ENCODE assay signal across 20 cellular contexts in genomic region chr4:145921231-145921630, GRCh38. TPM values are rescaled to one million over a fixed set of nuclear protein-coding genes. Genes with fewer than 3 reads are reported as not detected.
A peak's percentile ranks its signal among the peaks of the same experiment; 100 is the strongest.
DNase-seq lines count a peak whose midpoint lies in the region; ATAC-seq and TF ChIP-seq lines count a peak whose summit lies in the region.
"Had no signal": no experiment of that assay in that cellular context is flagged by ENCODE, and none has a peak within 500 bp of the region (broad histone marks: within the 10 kb centered on the region; RNA-seq: fewer than 3 reads in every experiment).

No MANE protein-coding gene starts in this region.

- TF ChIP-seq POLR2A in breast epithelium (IDR thresholded peaks at IDR 0.05) = no peak

- H3K56ac ChIP-seq in mesendoderm (ENCODE audit: low read length) = no peak overlapping the region

- peaks cover 18% of the 10 kb centered on the region for H3K79me1 ChIP-seq in mesendoderm (ENCODE audit: low read length)

- no peak overlapping the region for H3K4me2 ChIP-seq in mesendoderm (ENCODE audit: low read length)

- H3K4me1 Mint-ChIP-seq in MCF 10A (ENCODE audit: insufficient read depth, unreplicated experiment) = peaks cover 15% of the 10 kb centered on the region
- peaks cover 62% of the 10 kb centered on the region for H3K4me1 Mint-ChIP-seq in stimulated activated memory B cell treated with anti-CD40 and anti-IgM and Interleukin-4, amounts not matched to agents 10 μg/mL and 1 μg/mL and 100 μg/mL, for 72 hours

- no peak overlapping the region for H3K4ac ChIP-seq in mesendoderm (ENCODE audit: low read depth, low read length)

- H2AK5ac ChIP-seq in mesendoderm (ENCODE audit: low read length) = no peak overlapping the region

- H4K8ac ChIP-seq in mesendoderm (ENCODE audit: low read depth, low read length) = no peak overlapping the region

- H3K4me1 ChIP-seq in breast epithelium (peaks cover 0 to 6% of the 10 kb centered on the region in 2 donors), mesendoderm (ENCODE audit: control insufficient read depth, low read depth, low read length) (peaks cover 4% of the 10 kb centered on the region)

- H3K9ac ChIP-seq in mesendoderm (ENCODE audit: low read length) = no peak overlapping the region

- intact Hi-C loops in MCF 10A (cut with micrococcal nuclease) = no loop called here
- intact Hi-C loops in breast epithelium (cut with DNase I; ENCODE audit: low total_unique reads) = no loop called here

- H3K9me3 ChIP-seq in breast epithelium (no peaks in the 10 kb centered on the region), WERI-Rb-1 (ENCODE audit: severe bottlenecking) (no peaks in the 10 kb centered on the region)

- peak overlapping the region; percentile 39 for H3K18ac ChIP-seq in mesendoderm (ENCODE audit: low read length)

- peaks cover 8% of the 10 kb centered on the region for H3K9me3 Mint-ChIP-seq in MCF 10A (ENCODE audit: unreplicated experiment)
- H3K9me3 Mint-ChIP-seq in stimulated activated memory B cell treated with anti-CD40 and anti-IgM and Interleukin-4, amounts not matched to agents 10 μg/mL and 1 μg/mL and 100 μg/mL, for 72 hours = peaks cover 13% of the 10 kb centered on the region

- no CpG with 5 or more reads among the region's 1 CpG for WGBS in mesendoderm (ENCODE audit: extremely low coverage, insufficient coverage, low lambda C conversion rate)

- no peaks in the 10 kb centered on the region for H3K27me3 Mint-ChIP-seq in MCF 10A (ENCODE audit: insufficient read depth, unreplicated experiment)
- H3K27me3 Mint-ChIP-seq in stimulated activated memory B cell treated with anti-CD40 and anti-IgM and Interleukin-4, amounts not matched to agents 10 μg/mL and 1 μg/mL and 100 μg/mL, for 72 hours = no peaks in the 10 kb centered on the region
- H3K27me3 Mint-ChIP-seq: CD4-positive, CD25-positive, alpha-beta regulatory T cell had no signal

- no peak overlapping the region for H4K5ac ChIP-seq in mesendoderm (ENCODE audit: low read length)

- no peak overlapping the region for H3K4me3 Mint-ChIP-seq in MCF 10A (ENCODE audit: unreplicated experiment)
- no peak overlapping the region for H3K4me3 Mint-ChIP-seq in stimulated activated memory B cell treated with anti-CD40 and anti-IgM and Interleukin-4, amounts not matched to agents 10 μg/mL and 1 μg/mL and 100 μg/mL, for 72 hours
- H3K4me3 Mint-ChIP-seq: CD4-positive, CD25-positive, alpha-beta regulatory T cell had no signal

- TF ChIP-seq CTCF in MCF 10A (IDR thresholded peaks at IDR 0.05; ENCODE audit: unreplicated experiment) = no peak
- TF ChIP-seq CTCF in breast epithelium (IDR thresholded peaks at IDR 0.05) = no peak
- TF ChIP-seq CTCF in WERI-Rb-1 (IDR thresholded peaks at IDR 0.05; ENCODE audit: low read depth, low read length) = no peak

- no peak overlapping the region for H3K23ac ChIP-seq in mesendoderm (ENCODE audit: low read length)

- no peak overlapping the region for H2BK5ac ChIP-seq in mesendoderm (ENCODE audit: low read length)

- POLR2A ChIA-PET in MCF 10A (lab: Yijun Ruan, JAX) = interaction anchor here (1.0 kb wide), 1 partner anchor 113 kb away, joined by 3 read pairs; no protein-coding TSS in a partner anchor

- H3K36me3 ChIP-seq in breast epithelium (no peaks in the 10 kb centered on the region), WERI-Rb-1 (no peaks in the 10 kb centered on the region), mesendoderm (ENCODE audit: control insufficient read depth, insufficient read depth, low read length) (no peaks in the 10 kb centered on the region), H7 (replicated peaks; ENCODE audit: control insufficient read depth, insufficient read depth, low read length) (0 out of 2 replicates have a peak, but pooled peaks cover 1% of the 10 kb centered on the region)

- H3K27ac Mint-ChIP-seq in MCF 10A (ENCODE audit: low read depth, unreplicated experiment) = peak overlapping the region; percentile 49
- peak overlapping the region; percentile 32 for H3K27ac Mint-ChIP-seq in stimulated activated memory B cell treated with anti-CD40 and anti-IgM and Interleukin-4, amounts not matched to agents 10 μg/mL and 1 μg/mL and 100 μg/mL, for 72 hours
- H3K27ac Mint-ChIP-seq: CD4-positive, CD25-positive, alpha-beta regulatory T cell had no signal

- peak overlapping the region; percentile 28 for H2BK120ac ChIP-seq in mesendoderm (ENCODE audit: low read depth, low read length)

- DNase-seq in MCF 10A (ENCODE audit: unreplicated experiment) (no peak), breast epithelium (ENCODE audit: low spot score in 2 of 2) (no peak), WERI-Rb-1 (peak; percentile 70), mesendoderm (no peak), NCI-H526 treated with DMSO at 0.1 percent for 48 hours (lab: John Stamatoyannopoulos, UW) (no peak), H7 (no peak)
- DNase-seq: CD4-positive, CD25-positive, alpha-beta regulatory T cell; DND-41; KBM-7; NCI-H1092; NCI-H1436; NCI-H187 treated with DMSO at 0.1 percent for 48 hours; NCI-H2107; NCI-H446 treated with DMSO at 0.1 percent for 48 hours; NCI-H69; NK-92 treated with Interleukin-12 subunit alpha and Interleukin-12 subunit beta, amount 100 ng/mL, for 24 hours; SIG-M5 had no signal

- CTCF ChIA-PET in MCF 10A (lab: Yijun Ruan, JAX) = interaction anchor here (0.6 kb wide), 1 partner anchor 277 kb away, joined by 3 read pairs; no protein-coding TSS in a partner anchor

- H3K4me3 ChIP-seq in breast epithelium = no peak overlapping the region
- H3K4me3 ChIP-seq in WERI-Rb-1 (ENCODE audit: low read depth, low read length) = no peak overlapping the region
- H3K4me3 ChIP-seq in mesendoderm (ENCODE audit: low read length) = no peak overlapping the region
- no peak overlapping the region for H3K4me3 ChIP-seq in H7 (ENCODE audit: insufficient read depth, low read depth, low read length)

- H3K79me2 ChIP-seq in mesendoderm (ENCODE audit: control insufficient read depth, insufficient read depth, low read length) = peaks cover 53% of the 10 kb centered on the region

- no peaks in the 10 kb centered on the region for H3K27me3 ChIP-seq in breast epithelium
- no peaks in the 10 kb centered on the region for H3K27me3 ChIP-seq in WERI-Rb-1 (ENCODE audit: insufficient read depth, low read depth, severe bottlenecking)
- no peaks in the 10 kb centered on the region for H3K27me3 ChIP-seq in mesendoderm (ENCODE audit: insufficient read depth, low read length, poor library complexity)
- H3K27me3 ChIP-seq in H7 (ENCODE audit: control insufficient read depth, insufficient read depth, low read length) = no peaks in the 10 kb centered on the region

- H3K36me3 Mint-ChIP-seq in MCF 10A (ENCODE audit: insufficient read depth, unreplicated experiment) = no peaks in the 10 kb centered on the region
- peaks cover 63% of the 10 kb centered on the region for H3K36me3 Mint-ChIP-seq in stimulated activated memory B cell treated with anti-CD40 and anti-IgM and Interleukin-4, amounts not matched to agents 10 μg/mL and 1 μg/mL and 100 μg/mL, for 72 hours

- no peak overlapping the region for H3K27ac ChIP-seq in breast epithelium
- peak overlapping the region; percentile 43 for H3K27ac ChIP-seq in WERI-Rb-1
- no peak overlapping the region for H3K27ac ChIP-seq in mesendoderm (ENCODE audit: low read depth, low read length)
- H3K27ac ChIP-seq: HL-60 had no signal

- no peak for ATAC-seq in stimulated activated memory B cell treated with anti-CD40 and anti-IgM and Interleukin-4, amounts not matched to agents 10 μg/mL and 1 μg/mL and 100 μg/mL, for 72 hours
- no peak for ATAC-seq in GM19035 (IDR thresholded peaks at IDR 0.05; ENCODE audit: unreplicated experiment)

- no peak overlapping the region for H2BK15ac ChIP-seq in mesendoderm (replicated peaks; ENCODE audit: low read depth)

- BruUV-seq in MCF 10A (replicated peaks; lab: Mats Ljungman, UMichigan) = no TSS peak

RNA-seq across cellular contexts. Expression of gene ZNF827, which starts 17.4 kb away (rescaled TPM):
- total RNA-seq in MCF 10A (2022) (11.3 and 22.4 TPM in 2 replicates), breast epithelium (10 to 100 TPM; 18.6 to 21.1 (median 19.0) TPM)
- polyA plus RNA-seq in mesendoderm (2013, experiment 1 of 2) = 11.1 TPM
- 11.5 TPM for polyA plus RNA-seq in mesendoderm (2013, experiment 2 of 2)
- 6.2 and 12.4 TPM in 2 replicates for total RNA-seq in H7 (2014; rRNA removed; shearing (Covaris generic))
